Comparison of ENCODE assay signal across 8 cellular contexts in genomic region chr6:108497883-108498282, GRCh38.
DNase-seq lines count a peak whose midpoint lies in the region; ATAC-seq lines count a peak whose summit lies in the region.

No MANE protein-coding gene starts in this region.

- no peaks in the 10 kb centered on the region for H3K79me2 ChIP-seq in Karpas-422 (ENCODE audit: low read length)

- H3K9me3 Mint-ChIP-seq in activated T-cell treated with anti-CD3 and anti-CD28 coated beads, Interleukin-2, amount 50 U/mL, for 4 hours: no peaks in the 10 kb centered on the region
- H3K9me3 Mint-ChIP-seq in activated CD8-positive, alpha-beta T cell treated with anti-CD3 and anti-CD28 coated beads, Interleukin-2, amount 10 ng/mL, durations not matched to agents 7 days and 5 days (ENCODE audit: insufficient read depth): no peaks in the 10 kb centered on the region
- H3K9me3 Mint-ChIP-seq in stimulated activated memory B cell treated with anti-CD40 and anti-IgM and Interleukin-4, amounts not matched to agents 10 μg/mL and 1 μg/mL and 100 μg/mL, for 72 hours: no peaks in the 10 kb centered on the region

- H4K20me1 ChIP-seq in Karpas-422 (ENCODE audit: insufficient read depth, low read depth, low read length): no peaks in the 10 kb centered on the region

- no peak overlapping the region for H3K9ac ChIP-seq in Karpas-422 (ENCODE audit: low read length)

- no peaks in the 10 kb centered on the region for H3K4me1 ChIP-seq in Karpas-422 (ENCODE audit: low read length)

- H3K36me3 Mint-ChIP-seq in activated T-cell treated with anti-CD3 and anti-CD28 coated beads, Interleukin-2, amount 50 U/mL, for 4 hours (ENCODE audit: insufficient read depth): peaks cover 4% of the 10 kb centered on the region
- no peaks in the 10 kb centered on the region for H3K36me3 Mint-ChIP-seq in activated CD8-positive, alpha-beta T cell treated with anti-CD3 and anti-CD28 coated beads, Interleukin-2, amount 10 ng/mL, durations not matched to agents 7 days and 5 days (ENCODE audit: low read depth)
- peaks cover 10% of the 10 kb centered on the region for H3K36me3 Mint-ChIP-seq in stimulated activated memory B cell treated with anti-CD40 and anti-IgM and Interleukin-4, amounts not matched to agents 10 μg/mL and 1 μg/mL and 100 μg/mL, for 72 hours

- H3K36me3 ChIP-seq in Karpas-422 (ENCODE audit: insufficient read depth, low read length): no peaks in the 10 kb centered on the region

- no peak overlapping the region for H3K27ac Mint-ChIP-seq in activated CD8-positive, alpha-beta T cell treated with anti-CD3 and anti-CD28 coated beads, Interleukin-2, amount 10 ng/mL, durations not matched to agents 7 days and 5 days
- H3K27ac Mint-ChIP-seq in stimulated activated memory B cell treated with anti-CD40 and anti-IgM and Interleukin-4, amounts not matched to agents 10 μg/mL and 1 μg/mL and 100 μg/mL, for 72 hours: no peak overlapping the region

- H3K4me1 Mint-ChIP-seq in activated T-cell treated with anti-CD3 and anti-CD28 coated beads, Interleukin-2, amount 50 U/mL, for 4 hours (ENCODE audit: low read depth): no peaks in the 10 kb centered on the region
- no peaks in the 10 kb centered on the region for H3K4me1 Mint-ChIP-seq in activated CD8-positive, alpha-beta T cell treated with anti-CD3 and anti-CD28 coated beads, Interleukin-2, amount 10 ng/mL, durations not matched to agents 7 days and 5 days (ENCODE audit: low read depth)
- H3K4me1 Mint-ChIP-seq in stimulated activated memory B cell treated with anti-CD40 and anti-IgM and Interleukin-4, amounts not matched to agents 10 μg/mL and 1 μg/mL and 100 μg/mL, for 72 hours: no peaks in the 10 kb centered on the region

- peak; percentile 27 to 32 for DNase-seq in activated T-cell treated with anti-CD3 and anti-CD28 coated beads, Interleukin-2, amount 50 U/mL, for 48 hours
- DNase-seq in activated T-cell treated with anti-CD3 and anti-CD28 coated beads, Interleukin-2, amount 50 U/mL, for 4 hours: no peak
- DNase-seq in Karpas-422 (peak; percentile 84), left lobe of liver (ENCODE audit: low spot score) (no peak), C1 segment of cervical spinal cord (lab: John Stamatoyannopoulos, UW) (no peak), COR-L47 (lab: John Stamatoyannopoulos, UW) (no peak)
- DNase-seq in activated CD8-positive, alpha-beta T cell treated with anti-CD3 and anti-CD28 coated beads, Interleukin-2, amount 10 ng/mL, durations not matched to agents 7 days and 5 days: peak; percentile 37

- no peaks in the 10 kb centered on the region for H3K9me3 ChIP-seq in Karpas-422 (ENCODE audit: low read length)

- H3K27ac ChIP-seq in Karpas-422 (ENCODE audit: low read length): no peak overlapping the region

- POLR2A ChIA-PET in activated CD8-positive, alpha-beta T cell treated with anti-CD3 and anti-CD28 coated beads, Interleukin-2, amount 10 ng/mL, durations not matched to agents 7 days and 5 days (lab: Charles Lee): no interaction called here

- H3K4me2 ChIP-seq in Karpas-422 (ENCODE audit: low read depth, low read length, poor library complexity, severe bottlenecking): no peak overlapping the region

- H3K27me3 Mint-ChIP-seq in activated T-cell treated with anti-CD3 and anti-CD28 coated beads, Interleukin-2, amount 50 U/mL, for 4 hours (ENCODE audit: low read depth): no peaks in the 10 kb centered on the region
- peaks cover 3% of the 10 kb centered on the region for H3K27me3 Mint-ChIP-seq in activated CD8-positive, alpha-beta T cell treated with anti-CD3 and anti-CD28 coated beads, Interleukin-2, amount 10 ng/mL, durations not matched to agents 7 days and 5 days (ENCODE audit: low read depth)
- no peaks in the 10 kb centered on the region for H3K27me3 Mint-ChIP-seq in stimulated activated memory B cell treated with anti-CD40 and anti-IgM and Interleukin-4, amounts not matched to agents 10 μg/mL and 1 μg/mL and 100 μg/mL, for 72 hours

- H3K9me2 ChIP-seq in Karpas-422 (replicated peaks; ENCODE audit: insufficient read depth, low read length): no peaks in the 10 kb centered on the region

- CTCF ChIA-PET in activated CD8-positive, alpha-beta T cell treated with anti-CD3 and anti-CD28 coated beads, Interleukin-2, amount 10 ng/mL, durations not matched to agents 7 days and 5 days (lab: Charles Lee): interaction anchor here (1.1 to 1.8 kb wide), 3 partner anchors 10 to 384 kb away, joined by 3 to 5 read pairs (median 4); no protein-coding TSS in a partner anchor

- ATAC-seq in activated T-cell treated with anti-CD3 and anti-CD28 coated beads, Interleukin-2, amount 50 U/mL, for 4 hours: no peak
- no peak for ATAC-seq in activated CD8-positive, alpha-beta T cell treated with anti-CD3 and anti-CD28 coated beads, Interleukin-2, amount 10 ng/mL, durations not matched to agents 7 days and 5 days
- ATAC-seq in left lobe of liver: peak; percentile 84
- no peak for ATAC-seq in stimulated activated memory B cell treated with anti-CD40 and anti-IgM and Interleukin-4, amounts not matched to agents 10 μg/mL and 1 μg/mL and 100 μg/mL, for 72 hours

- H3K4me3 Mint-ChIP-seq in activated T-cell treated with anti-CD3 and anti-CD28 coated beads, Interleukin-2, amount 50 U/mL, for 4 hours: no peak overlapping the region
- H3K4me3 Mint-ChIP-seq in activated CD8-positive, alpha-beta T cell treated with anti-CD3 and anti-CD28 coated beads, Interleukin-2, amount 10 ng/mL, durations not matched to agents 7 days and 5 days: no peak overlapping the region
- H3K4me3 Mint-ChIP-seq in stimulated activated memory B cell treated with anti-CD40 and anti-IgM and Interleukin-4, amounts not matched to agents 10 μg/mL and 1 μg/mL and 100 μg/mL, for 72 hours: no peak overlapping the region

- no peaks in the 10 kb centered on the region for H3K27me3 ChIP-seq in Karpas-422 (ENCODE audit: low read length)

- H2AFZ ChIP-seq in Karpas-422 (ENCODE audit: low read length): no peak overlapping the region

- no peak overlapping the region for H3K4me3 ChIP-seq in Karpas-422 (ENCODE audit: low read length)

Comparison
In these comparisons a context has a peak if more than half of its experiments do, and no peak if none do; other contexts are left out.
1. DNase-seq: peak in activated T-cell treated with anti-CD3 and anti-CD28 coated beads, Interleukin-2, amount 50 U/mL, for 48 hours (2 of 2), Karpas-422 (single experiment) and activated CD8-positive, alpha-beta T cell treated with anti-CD3 and anti-CD28 coated beads, Interleukin-2, amount 10 ng/mL, durations not matched to agents 7 days and 5 days (single experiment); none in activated T-cell treated with anti-CD3 and anti-CD28 coated beads, Interleukin-2, amount 50 U/mL, for 4 hours (single experiment), left lobe of liver (single experiment), C1 segment of cervical spinal cord (0 of 14) and COR-L47 (single experiment).